ENCODE assay signal across 11 cellular contexts in genomic region chr22:24969588-24970301, GRCh38. TPM values are rescaled to one million over a fixed set of nuclear protein-coding genes. Genes with fewer than 3 reads are reported as not detected.
DNase-seq lines count a peak whose midpoint lies in the region; ATAC-seq, FAIRE-seq and TF ChIP-seq lines count a peak whose summit lies in the region.
"Had no signal": no experiment of that assay in that cellular context is flagged by ENCODE, and none has a peak within 500 bp of the region (broad histone marks: within the 10 kb centered on the region; RNA-seq: fewer than 3 reads in every experiment).

No MANE protein-coding gene starts in this region.

- no peak overlapping the region for H3K27ac Mint-ChIP-seq in immature natural killer cell

- no peak overlapping the region for H3K4me3 ChIP-seq in right lobe of liver
- H3K4me3 ChIP-seq in upper lobe of left lung = no peak overlapping the region

- ATAC-seq in right lobe of liver = peak; percentile 64 to 80 (median 74)
- ATAC-seq in upper lobe of left lung (ENCODE audit: low FRiP score in 2 of 2) = peak; percentile 8 to 67

- H3K36me3 Mint-ChIP-seq in immature natural killer cell = no peaks in the 10 kb centered on the region

- H3K4me1 ChIP-seq in right lobe of liver = peaks cover 0 to 44% (median 6%) of the 10 kb centered on the region in 4 donors
- H3K4me1 ChIP-seq in upper lobe of left lung = peaks cover 24 to 46% (median 27%) of the 10 kb centered on the region in 4 donors

- TF ChIP-seq EP300 in upper lobe of left lung (IDR thresholded peaks at IDR 0.05) = peak in 2 of 4 donors; percentile 5 to 42

- H3K27me3 ChIP-seq in right lobe of liver (no peaks in the 10 kb centered on the region), upper lobe of left lung (no peaks in the 10 kb centered on the region)

- peak; percentile 92 for DNase-seq in M059J (ENCODE audit: low read depth)
- DNase-seq in dermis blood vessel endothelial cell = peak; percentile 83
- peak; percentile 72 to 74 (median 73) for DNase-seq in right lobe of liver
- DNase-seq in upper lobe of left lung = peak in 1 of 2 donors; percentile 25
- no peak for DNase-seq in GM19239 (ENCODE audit: insufficient read length, low spot score)
- DNase-seq in 8988T = no peak
- DNase-seq in immature natural killer cell = no peak
- no peak for DNase-seq in NCI-H524 (lab: John Stamatoyannopoulos, UW)
- DNase-seq: activated gamma-delta T cell treated with Interleukin-2 at 50 U/mL for 16 hours, hypothalamus, MV-4-11 had no signal

- TF ChIP-seq POLR2A in right lobe of liver (IDR thresholded peaks at IDR 0.05) (no peak), upper lobe of left lung (IDR thresholded peaks at IDR 0.05) (no peak)

- no peak for TF ChIP-seq CTCF in right lobe of liver (IDR thresholded peaks at IDR 0.05)
- TF ChIP-seq CTCF in upper lobe of left lung (IDR thresholded peaks at IDR 0.05) = no peak

- H3K27me3 Mint-ChIP-seq in immature natural killer cell (ENCODE audit: low read depth in 3 of 3) = peaks cover 0 to 2% (median under 1%) of the 10 kb centered on the region in 3 donors

- intact Hi-C loops in right lobe of liver (cut with DNase I) = no loop called here

- H3K27ac ChIP-seq in right lobe of liver (peak overlapping the region in 2 of 3 donors; percentile 20 to 56), upper lobe of left lung (peak overlapping the region; percentile 65 to 83 (median 74))

- no peaks in the 10 kb centered on the region for H3K4me1 Mint-ChIP-seq in immature natural killer cell

- H3K9me3 ChIP-seq in right lobe of liver = no peaks in the 10 kb centered on the region
- no peaks in the 10 kb centered on the region for H3K9me3 ChIP-seq in upper lobe of left lung

- no peak overlapping the region for H3K4me3 Mint-ChIP-seq in immature natural killer cell

- 36% methylated on average over 10 of the region's 12 CpGs for WGBS in right lobe of liver (ENCODE audit: insufficient coverage, low coverage, low lambda C conversion rate, missing lambda C conversion rate)
- 50 to 58% methylated on average over 11 to 12 of the region's 12 CpGs for WGBS in upper lobe of left lung, 2 donors

- H3K36me3 ChIP-seq in right lobe of liver (no peaks in the 10 kb centered on the region), upper lobe of left lung (no peaks in the 10 kb centered on the region)

- H3K9me3 Mint-ChIP-seq in immature natural killer cell = no peaks in the 10 kb centered on the region

- no peak for FAIRE-seq in GM19239 (lab: Jason Lieb, UNC)

RNA-seq across cellular contexts. Expression of gene KIAA1671, which starts 17.2 kb away (rescaled TPM):
- 3.3 and 4.7 TPM in 2 replicates for total RNA-seq in M059J (2014; rRNA removed; shearing (Covaris generic))
- total RNA-seq in dermis blood vessel endothelial cell (41.9 and 57.7 TPM in 2 replicates), right lobe of liver (10 to 100 TPM; 31.1 to 56.6 (median 39.2) TPM), upper lobe of left lung (10 to 100 TPM; 30.9 to 57.7 (median 42.1) TPM)
- 1 to 10 TPM in 2 of 3 donors, under 1 TPM in 1; 0.43 to 3.0 (median 2.5) TPM for polyA plus RNA-seq in immature natural killer cell

RNA-seq across cellular contexts. Expression of gene LHFPL7, which starts 23.3 kb away (rescaled TPM):
- total RNA-seq in M059J (2014; rRNA removed; shearing (Covaris generic)) = not detected in 2 replicates
- total RNA-seq in dermis blood vessel endothelial cell (not detected in 2 replicates), right lobe of liver (not detected), upper lobe of left lung (not detected)
- polyA plus RNA-seq in immature natural killer cell = not detected

Comparison
In these comparisons a context has a peak if more than half of its experiments do, and no peak if none do; other contexts are left out.
1. DNase-seq: peak in M059J (single experiment), dermis blood vessel endothelial cell (single experiment) and right lobe of liver (3 of 3); none in GM19239 (single experiment), 8988T (single experiment), immature natural killer cell (0 of 3) and NCI-H524 (0 of 2).